ENCODE assay signal across 8 cellular contexts in the genomic region with DNA sequence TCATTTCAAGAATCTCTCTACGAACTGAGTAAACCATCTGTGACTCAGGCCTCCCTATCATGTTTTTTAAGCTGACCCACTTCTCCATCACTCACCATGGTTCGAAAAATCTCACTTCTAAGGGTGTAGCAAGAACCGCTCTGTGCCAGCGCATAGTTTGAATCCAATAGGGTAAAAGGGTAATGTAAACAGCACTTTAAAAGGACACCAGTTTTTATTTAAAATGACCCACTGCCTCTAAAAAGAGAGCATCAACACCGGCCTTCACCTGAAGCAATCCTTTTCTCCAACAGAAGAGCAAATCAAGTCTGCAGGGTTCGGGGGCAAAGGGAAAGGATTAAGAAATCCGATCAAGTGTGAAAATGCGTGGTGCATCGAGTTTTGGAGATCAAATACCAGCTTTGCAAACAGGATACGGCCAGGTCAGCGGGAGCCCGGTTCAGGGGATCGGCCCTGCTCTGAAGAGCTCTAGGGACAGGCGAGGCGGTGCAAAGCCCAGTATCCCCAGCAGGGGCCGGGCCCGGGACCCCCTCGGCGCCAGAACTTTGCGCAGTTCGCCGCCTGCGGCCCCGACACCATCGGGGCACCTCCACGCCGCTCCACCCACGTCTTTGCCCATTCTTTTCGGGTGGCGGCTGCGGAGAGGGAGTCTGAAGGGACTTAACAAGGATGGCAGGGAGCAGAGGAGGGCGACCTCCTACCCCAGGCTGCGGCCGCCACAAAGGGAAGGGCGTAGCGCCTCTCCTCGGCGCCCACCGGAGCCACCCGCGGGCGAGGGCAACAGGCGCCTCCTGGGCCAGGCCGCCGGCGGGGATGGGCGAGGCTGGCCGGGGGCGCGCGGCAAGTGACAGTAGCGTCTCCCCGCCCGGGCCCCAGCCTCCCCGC. TPM values are rescaled to one million over a fixed set of nuclear protein-coding genes. Genes with fewer than 3 reads are reported as not detected.
DNase-seq lines count a peak whose midpoint lies in the region; ATAC-seq and TF ChIP-seq lines count a peak whose summit lies in the region.

No MANE protein-coding gene starts in this region.

- peak; percentile 58 for TF ChIP-seq CTCF in astrocyte of the cerebellum (IDR thresholded peaks at IDR 0.05; ENCODE audit: low read depth, low read length, missing control alignments)

- DNase-seq in D341Med (ENCODE audit: low spot score) = peak; percentile 80
- DNase-seq in T follicular helper cell (ENCODE audit: low read depth) = peak; percentile 17
- DNase-seq in astrocyte of the cerebellum (ENCODE audit: low read depth) = no peak
- DNase-seq in hippocampal formation (lab: John Stamatoyannopoulos, UW) = peak; percentile 43 to 46
- peak; percentile 64 for DNase-seq in renal cortical epithelial cell (ENCODE audit: low read depth)
- DNase-seq in NCI-H2196 (lab: John Stamatoyannopoulos, UW; ENCODE audit: unreplicated experiment) = no peak

- peak; percentile 32 for ATAC-seq in GM19467 (IDR thresholded peaks at IDR 0.05; ENCODE audit: unreplicated experiment)
- ATAC-seq in HG03558 (IDR thresholded peaks at IDR 0.05; ENCODE audit: extremely low read depth, unreplicated experiment) = peak; percentile 23

- H3K4me3 ChIP-seq in astrocyte of the cerebellum (ENCODE audit: low read depth, low read length) = peak overlapping the region; percentile 87

- in situ Hi-C loops in astrocyte of the cerebellum (cut with HindIII; ENCODE audit: low sequenced_read_pairs) = no loop called here

RNA-seq across cellular contexts. Expression of a gene that starts 0.8 kb away (rescaled TPM):
- 40.1 and 47.2 TPM in 2 replicates for total RNA-seq in renal cortical epithelial cell

Comparison
In these comparisons a context has a peak if more than half of its experiments do, and no peak if none do; other contexts are left out.
1. DNase-seq: peak in D341Med (single experiment), T follicular helper cell (single experiment), hippocampal formation (2 of 2) and renal cortical epithelial cell (single experiment); none in astrocyte of the cerebellum (single experiment) and NCI-H2196 (single experiment).